Comparison of ENCODE assay signal across 8 cellular contexts in genomic region chr3:14602006-14602803, GRCh38. TPM values are rescaled to one million over a fixed set of nuclear protein-coding genes. Genes with fewer than 3 reads are reported as not detected.
A peak's percentile ranks its signal among the peaks of the same experiment; 100 is the strongest.
DNase-seq lines count a peak whose midpoint lies in the region; ATAC-seq and TF ChIP-seq lines count a peak whose summit lies in the region.
"Had no signal": no experiment of that assay in that cellular context is flagged by ENCODE, and none has a peak within 500 bp of the region (broad histone marks: within the 10 kb centered on the region; RNA-seq: fewer than 3 reads in every experiment).

No MANE protein-coding gene starts in this region.

- peak overlapping the region; percentile 88 for H3K4me2 ChIP-seq in GM23338
- peak overlapping the region; percentile 29 for H3K4me2 ChIP-seq in skeletal muscle satellite cell (ENCODE audit: low read length)

- H3K27ac ChIP-seq in GM23338 (ENCODE audit: low read depth) (no peak overlapping the region), SJSA1 (no peak overlapping the region), iPS-18a (ENCODE audit: low read length) (no peak overlapping the region)

- H3F3A ChIP-seq in GM23338 (replicated peaks; ENCODE audit: low read depth): no peaks in the 10 kb centered on the region

- peak; percentile 77 for ATAC-seq in GM23338
- ATAC-seq in GM19023 (IDR thresholded peaks at IDR 0.05; ENCODE audit: unreplicated experiment): no peak

- peak overlapping the region; percentile 76 for H3K4me3 Mint-ChIP-seq in GM23338
- H3K4me3 Mint-ChIP-seq: activated naive CD4-positive, alpha-beta T cell treated with anti-CD3 and anti-CD28 coated beads, Interleukin-2, amount 50 U/mL, for 24 hours had no signal

- no peaks in the 10 kb centered on the region for H3K9me3 ChIP-seq in SJSA1 (replicated peaks)
- H3K9me3 ChIP-seq in iPS-18a (ENCODE audit: control insufficient read depth, low read depth, low read length): no peaks in the 10 kb centered on the region
- peaks cover 3% of the 10 kb centered on the region for H3K9me3 ChIP-seq in skeletal muscle satellite cell (replicated peaks; ENCODE audit: low read length)

- no peaks in the 10 kb centered on the region; the same call in 2 of the 3 replicates for H3K9me3 Mint-ChIP-seq in GM23338

- H2AFZ ChIP-seq in GM23338: peak overlapping the region; percentile 93

- H3K9ac ChIP-seq in iPS-18a (ENCODE audit: low read length): no peak overlapping the region
- no peak overlapping the region for H3K9ac ChIP-seq in skeletal muscle satellite cell (ENCODE audit: low read depth, low read length)

- no peaks in the 10 kb centered on the region for H3K9me2 ChIP-seq in GM23338 (ENCODE audit: insufficient read depth)

- peaks cover 16% of the 10 kb centered on the region for H3K4me1 Mint-ChIP-seq in GM23338
- H3K4me1 Mint-ChIP-seq: activated naive CD4-positive, alpha-beta T cell treated with anti-CD3 and anti-CD28 coated beads, Interleukin-2, amount 50 U/mL, for 24 hours had no signal

- H3K36me3 Mint-ChIP-seq in GM23338 (ENCODE audit: low read depth): no peaks in the 10 kb centered on the region

- peak; percentile 63 to 85 for TF ChIP-seq CTCF in GM23338 (conservative IDR thresholded peaks at IDR 0.05; ENCODE audit: low read depth in 2 of 2)

- H3K27me3 Mint-ChIP-seq in GM23338 (ENCODE audit: insufficient read depth, low read depth, poor library complexity): peaks cover 17% of the 10 kb centered on the region

- H3K79me2 ChIP-seq in GM23338 (replicated peaks; ENCODE audit: insufficient read depth): no peaks in the 10 kb centered on the region

- H3K36me3 ChIP-seq in GM23338 (ENCODE audit: insufficient read depth) (no peaks in the 10 kb centered on the region), SJSA1 (no peaks in the 10 kb centered on the region), iPS-18a (ENCODE audit: control insufficient read depth, low read depth, low read length) (no peaks in the 10 kb centered on the region), skeletal muscle satellite cell (ENCODE audit: insufficient read depth, low read length) (no peaks in the 10 kb centered on the region)

- no peak overlapping the region for H3K27ac Mint-ChIP-seq in GM23338
- H3K27ac Mint-ChIP-seq: activated naive CD4-positive, alpha-beta T cell treated with anti-CD3 and anti-CD28 coated beads, Interleukin-2, amount 50 U/mL, for 24 hours had no signal

- H3K4me3 ChIP-seq in GM23338: peak overlapping the region; percentile 78
- H3K4me3 ChIP-seq in SJSA1: peak overlapping the region; percentile 53
- H3K4me3 ChIP-seq in iPS-18a (ENCODE audit: low read length): peak overlapping the region; percentile 53
- H3K4me3 ChIP-seq in skeletal muscle satellite cell (ENCODE audit: low read length): no peak overlapping the region

- peaks cover 7% of the 10 kb centered on the region; the same call in 1 of the 2 replicates for H4K20me1 ChIP-seq in GM23338 (replicated peaks; ENCODE audit: insufficient read depth)

- H3K27me3 ChIP-seq in GM23338 (ENCODE audit: insufficient read depth): peaks cover 24% of the 10 kb centered on the region
- H3K27me3 ChIP-seq in SJSA1 (replicated peaks): peaks cover 4% of the 10 kb centered on the region; the same call in 1 of the 2 replicates
- H3K27me3 ChIP-seq in iPS-18a (ENCODE audit: control insufficient read depth, insufficient read depth, low read length): peaks cover 53% of the 10 kb centered on the region
- peaks cover 72% of the 10 kb centered on the region for H3K27me3 ChIP-seq in skeletal muscle satellite cell (ENCODE audit: control insufficient read depth, insufficient read depth, low read length)

- DNase-seq in GM23338 (ENCODE audit: low spot score): peak; percentile 87
- no peak for DNase-seq in SJSA1 (ENCODE audit: low read depth in 1 of 2, low spot score in 2 of 2)
- no peak for DNase-seq in stimulated activated CD4-positive, alpha-beta T cell treated with anti-CD3 and anti-CD28 coated beads, Interleukin-4, amount 100 ng/mL, for 24 hours
- no peak for DNase-seq in NCI-H187 treated with DMSO at 0.1 percent for 48 hours (lab: John Stamatoyannopoulos, UW)

- peaks cover 9% of the 10 kb centered on the region; the same call in 1 of the 2 replicates for H3K4me1 ChIP-seq in GM23338 (ENCODE audit: insufficient read depth)
- H3K4me1 ChIP-seq in SJSA1 (replicated peaks): peaks cover 27% of the 10 kb centered on the region
- peaks cover 6% of the 10 kb centered on the region for H3K4me1 ChIP-seq in iPS-18a (ENCODE audit: control insufficient read depth, low read depth, low read length)
- no peaks in the 10 kb centered on the region for H3K4me1 ChIP-seq in skeletal muscle satellite cell (ENCODE audit: control insufficient read depth, insufficient read depth, low read length)

TF ChIP-seq in GM23338, 12 proteins besides CTCF, POLR2A, EP300 and RAD21:
- TF ChIP-seq ZNF114 (CRISPR knock-in tag; IDR thresholded peaks at IDR 0.05) (no peak), ZNF462 (CRISPR knock-in tag; IDR thresholded peaks at IDR 0.05) (no peak), NANOG (IDR thresholded peaks at IDR 0.05; ENCODE audit: borderline replicate concordance) (no peak), JUNB (IDR thresholded peaks at IDR 0.05; ENCODE audit: unreplicated experiment) (no peak), CREB1 (CRISPR knock-in tag; IDR thresholded peaks at IDR 0.05; ENCODE audit: low read depth) (no peak), POLR2AphosphoS5 (IDR thresholded peaks at IDR 0.05; ENCODE audit: low read depth) (no peak)

RNA-seq across cellular contexts. Expression of gene CCDC174, which starts 49.4 kb away (rescaled TPM):
- 9.2 and 11.2 TPM in 2 replicates for total RNA-seq in GM23338 (2014; rRNA removed; shearing (Covaris generic))
- polyA plus RNA-seq in GM23338 (2016; fragmentation: Nextera tagmentation; extraction: Ambion mirVana): 46.3 and 48.6 TPM in 2 replicates
- total RNA-seq in SJSA1 (2014; rRNA removed; shearing (Covaris generic)): 15.9 and 16.9 TPM in 2 replicates
- total RNA-seq in skeletal muscle satellite cell (2012; rRNA removed): 9.0 and 9.1 TPM in 2 replicates
